ENCODE assay signal across 17 cellular contexts in the genomic region with DNA sequence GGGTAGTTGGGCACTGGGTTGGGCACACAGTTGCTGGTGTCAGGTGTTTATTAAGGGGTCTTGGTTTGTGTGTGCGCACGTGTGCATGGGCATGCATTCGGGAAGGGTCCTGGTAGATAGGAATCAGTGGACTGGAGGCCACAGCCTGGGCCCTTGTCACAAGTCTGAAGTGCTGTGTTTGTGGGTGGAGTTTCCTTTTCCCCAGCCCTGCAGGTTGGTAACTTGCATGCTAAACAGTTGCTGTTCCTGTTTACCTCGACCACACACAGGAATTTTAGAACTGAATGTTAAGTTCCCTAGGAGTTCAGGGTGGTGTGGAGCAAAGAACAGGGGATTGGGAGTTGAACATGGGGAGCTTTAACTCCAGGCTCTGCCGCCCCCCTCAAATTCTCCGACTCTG. TPM values are rescaled to one million over a fixed set of nuclear protein-coding genes. Genes with fewer than 3 reads are reported as not detected.
A peak's percentile ranks its signal among the peaks of the same experiment; 100 is the strongest.
DNase-seq lines count a peak whose midpoint lies in the region; ATAC-seq and TF ChIP-seq lines count a peak whose summit lies in the region.
"Had no signal": no experiment of that assay in that cellular context is flagged by ENCODE, and none has a peak within 500 bp of the region (broad histone marks: within the 10 kb centered on the region; RNA-seq: fewer than 3 reads in every experiment).

No MANE protein-coding gene starts in this region.

- H3K27ac ChIP-seq in SK-N-SH (ENCODE audit: low read depth in 2 of 2, low read length in 1 of 2) (no peak overlapping the region), esophagus muscularis mucosa (replicated peaks in 1 of 4) (peak overlapping the region in 3 of 4 donors; percentile 15 to 31 (median 24)), stomach (peak overlapping the region in 1 of 5 donors; percentile 35)
- H3K27ac ChIP-seq: testis had no signal

- DNase-seq in SK-N-SH, result no peak
- peak; percentile 35 for DNase-seq in OCI-M1 (lab: John Stamatoyannopoulos, UW)
- no peak for DNase-seq in esophagus muscularis mucosa (ENCODE audit: extremely low spot score)
- DNase-seq in stomach, result no peak
- no peak for DNase-seq in activated effector memory CD4-positive, alpha-beta T cell treated with anti-CD3 and anti-CD28 coated beads, Interleukin-2, amount 50 U/mL, for 16 hours
- DNase-seq in SKM-1 (lab: John Stamatoyannopoulos, UW; ENCODE audit: unreplicated experiment), result no peak
- DNase-seq: activated B cell treated with CpG ODN at 0.5 μM for 24 hours; DMS79; effector memory CD8-positive, alpha-beta T cell; foreskin fibroblast; GOT3; NCI-H1417 treated with DMSO at 0.1 percent for 48 hours; stimulated activated CD4-positive, alpha-beta T cell treated with anti-CD3 and anti-CD28 coated beads, Interleukin-4, amount 100 ng/mL, for 4 hours; stimulated activated CD8-positive, alpha-beta memory T cell treated with anti-CD3 and anti-CD28 coated beads, Interleukin-4, amount 100 ng/mL, for 48 hours; testis had no signal

- no peaks in the 10 kb centered on the region for H3K9me2 ChIP-seq in SK-N-SH

- intact Hi-C loops in esophagus muscularis mucosa (cut with DNase I), result no loop called here
- intact Hi-C loops in stomach (cut with DNase I; ENCODE audit: low total_unique reads), result no loop called here

- 67% methylated on average over 6 of the region's 6 CpGs for WGBS in SK-N-SH (ENCODE audit: low lambda C conversion rate)
- 62% methylated on average over 6 of the region's 6 CpGs for WGBS in esophagus muscularis mucosa
- 74 to 81% (median 76%) methylated on average over 3 to 6 of the region's 6 CpGs for WGBS in stomach, 5 donors

- H3K4me3 ChIP-seq in SK-N-SH (ENCODE audit: low read depth in 2 of 2, low read length in 1 of 2) (no peak overlapping the region), esophagus muscularis mucosa (peak overlapping the region; percentile 60 to 62 (median 60)), stomach (peak overlapping the region in 3 of 4 donors; percentile 3 to 57 (median 15))
- H3K4me3 ChIP-seq: testis had no signal

- POLR2A ChIA-PET in SK-N-SH (lab: Yijun Ruan, JAX), result interaction anchor here (0.7 kb wide), 1 partner anchor 9 kb away, joined by 3 read pairs; no protein-coding TSS in a partner anchor

- TF ChIP-seq RAD21 in SK-N-SH (IDR thresholded peaks at IDR 0.05; ENCODE audit: low read length), result no peak

- H3K9me3 ChIP-seq in SK-N-SH (no peaks in the 10 kb centered on the region), esophagus muscularis mucosa (no peaks in the 10 kb centered on the region), stomach (no peaks in the 10 kb centered on the region)
- H3K9me3 ChIP-seq: testis had no signal

- peak overlapping the region; percentile 84; the same call in 1 of the 2 replicates for H3K4me2 ChIP-seq in SK-N-SH

- no peak for TF ChIP-seq CTCF in SK-N-SH (IDR thresholded peaks at IDR 0.05)
- TF ChIP-seq CTCF in esophagus muscularis mucosa (IDR thresholded peaks at IDR 0.05), result no peak
- no peak for TF ChIP-seq CTCF in stomach (IDR thresholded peaks at IDR 0.05)

- H3K4me1 ChIP-seq in SK-N-SH (ENCODE audit: control insufficient read depth in 1 of 2, insufficient read depth in 2 of 2, low read depth in 1 of 2, low read length in 1 of 2) (no peaks in the 10 kb centered on the region; a peak in 1 of 4 replicates), esophagus muscularis mucosa (peaks cover 9 to 28% (median 13%) of the 10 kb centered on the region in 4 donors), stomach (peaks cover 0 to 15% (median 3%) of the 10 kb centered on the region in 4 donors)
- H3K4me1 ChIP-seq: testis had no signal

- no peaks in the 10 kb centered on the region for H4K20me1 ChIP-seq in SK-N-SH (ENCODE audit: insufficient read depth)

- H3F3A ChIP-seq in SK-N-SH (replicated peaks; ENCODE audit: insufficient read depth), result peaks cover 16% of the 10 kb centered on the region

- no peak overlapping the region for H2AFZ ChIP-seq in SK-N-SH (ENCODE audit: low read depth)

- peaks cover 8% of the 10 kb centered on the region; the same call in 1 of the 2 replicates for H3K79me2 ChIP-seq in SK-N-SH (ENCODE audit: insufficient read depth)

- CTCF ChIA-PET in SK-N-SH (lab: Yijun Ruan, JAX), result interaction anchor here (0.6 to 4.0 kb wide), 3 partner anchors 14 to 503 kb away, joined by 3 to 18 read pairs (median 3); no protein-coding TSS in a partner anchor

- no peaks in the 10 kb centered on the region for H3K36me3 ChIP-seq in SK-N-SH (replicated peaks in 1 of 2; ENCODE audit: control insufficient read depth in 1 of 2, insufficient read depth in 2 of 2, low read length in 1 of 2)
- no peaks in the 10 kb centered on the region for H3K36me3 ChIP-seq in esophagus muscularis mucosa
- no peaks in the 10 kb centered on the region for H3K36me3 ChIP-seq in stomach

- H3K27me3 ChIP-seq in SK-N-SH (ENCODE audit: insufficient read depth) (peaks cover 7% of the 10 kb centered on the region; the same call in 1 of the 2 replicates), esophagus muscularis mucosa (no peaks in the 10 kb centered on the region), stomach (peaks cover 0 to 15% (median 0%) of the 10 kb centered on the region in 3 donors)
- H3K27me3 ChIP-seq: testis had no signal

- H3K9ac ChIP-seq in SK-N-SH, result no peak overlapping the region

- no peak for TF ChIP-seq POLR2A in esophagus muscularis mucosa (IDR thresholded peaks at IDR 0.05; ENCODE audit: low read depth)
- TF ChIP-seq POLR2A in stomach (IDR thresholded peaks at IDR 0.05), result no peak

- ATAC-seq in SK-N-SH treated with all-trans-retinoic acid at 6 μM for 48 hours, result no peak
- ATAC-seq in GM18909 (IDR thresholded peaks at IDR 0.05; ENCODE audit: poor library complexity, unreplicated experiment), result no peak
- ATAC-seq: effector memory CD8-positive, alpha-beta T cell had no signal

- TF ChIP-seq EP300 in SK-N-SH (IDR thresholded peaks at IDR 0.05; ENCODE audit: borderline replicate concordance in 1 of 2, low read depth in 1 of 2, low read length in 1 of 2) (no peak), esophagus muscularis mucosa (IDR thresholded peaks at IDR 0.05) (no peak), stomach (IDR thresholded peaks at IDR 0.05) (no peak)

TF ChIP-seq in SK-N-SH, 30 proteins besides CTCF, POLR2A, EP300 and RAD21 (continues in another document):
- TF ChIP-seq, protein P1, sequence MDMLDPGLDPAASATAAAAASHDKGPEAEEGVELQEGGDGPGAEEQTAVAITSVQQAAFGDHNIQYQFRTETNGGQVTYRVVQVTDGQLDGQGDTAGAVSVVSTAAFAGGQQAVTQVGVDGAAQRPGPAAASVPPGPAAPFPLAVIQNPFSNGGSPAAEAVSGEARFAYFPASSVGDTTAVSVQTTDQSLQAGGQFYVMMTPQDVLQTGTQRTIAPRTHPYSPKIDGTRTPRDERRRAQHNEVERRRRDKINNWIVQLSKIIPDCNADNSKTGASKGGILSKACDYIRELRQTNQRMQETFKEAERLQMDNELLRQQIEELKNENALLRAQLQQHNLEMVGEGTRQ (IDR thresholded peaks at IDR 0.05; ENCODE audit: borderline replicate concordance, low read depth, low read length), result no peak
- TF ChIP-seq TEAD4 (IDR thresholded peaks at IDR 0.05; ENCODE audit: borderline replicate concordance, insufficient read depth) (no peak), RCOR1 (IDR thresholded peaks at IDR 0.05; ENCODE audit: low read length) (no peak), MXI1 (IDR thresholded peaks at IDR 0.05; ENCODE audit: low read depth, low read length) (no peak), FOXJ3 (CRISPR knock-in tag; IDR thresholded peaks at IDR 0.05) (no peak), FOXM1 (IDR thresholded peaks at IDR 0.05; ENCODE audit: low read depth) (no peak), EZH2phosphoT487 (IDR thresholded peaks at IDR 0.05; ENCODE audit: borderline replicate concordance, low read depth) (no peak), NRF1 (IDR thresholded peaks at IDR 0.05; ENCODE audit: low read depth, low read length) (no peak), ELF1 (IDR thresholded peaks at IDR 0.05) (no peak)

TF ChIP-seq in SK-N-SH treated with all-trans-retinoic acid at 6 μM for 48 hours, 23 proteins besides CTCF, POLR2A, EP300 and RAD21 (continues in another document):
- TF ChIP-seq ZNF565 (CRISPR knock-in tag; conservative IDR thresholded peaks at IDR 0.05; ENCODE audit: low read depth), result no peak
- TF ChIP-seq ARNTL (CRISPR knock-in tag; IDR thresholded peaks at IDR 0.05; ENCODE audit: borderline replicate concordance, low read depth), result no peak
- no peak for TF ChIP-seq ESRRG (CRISPR knock-in tag; IDR thresholded peaks at IDR 0.05)
- TF ChIP-seq OSR1 (CRISPR knock-in tag; IDR thresholded peaks at IDR 0.05), result no peak
- no peak for TF ChIP-seq RARB (CRISPR knock-in tag; IDR thresholded peaks at IDR 0.05)
- TF ChIP-seq ZNF70 (CRISPR knock-in tag; IDR thresholded peaks at IDR 0.05), result no peak
- TF ChIP-seq, protein P2, sequence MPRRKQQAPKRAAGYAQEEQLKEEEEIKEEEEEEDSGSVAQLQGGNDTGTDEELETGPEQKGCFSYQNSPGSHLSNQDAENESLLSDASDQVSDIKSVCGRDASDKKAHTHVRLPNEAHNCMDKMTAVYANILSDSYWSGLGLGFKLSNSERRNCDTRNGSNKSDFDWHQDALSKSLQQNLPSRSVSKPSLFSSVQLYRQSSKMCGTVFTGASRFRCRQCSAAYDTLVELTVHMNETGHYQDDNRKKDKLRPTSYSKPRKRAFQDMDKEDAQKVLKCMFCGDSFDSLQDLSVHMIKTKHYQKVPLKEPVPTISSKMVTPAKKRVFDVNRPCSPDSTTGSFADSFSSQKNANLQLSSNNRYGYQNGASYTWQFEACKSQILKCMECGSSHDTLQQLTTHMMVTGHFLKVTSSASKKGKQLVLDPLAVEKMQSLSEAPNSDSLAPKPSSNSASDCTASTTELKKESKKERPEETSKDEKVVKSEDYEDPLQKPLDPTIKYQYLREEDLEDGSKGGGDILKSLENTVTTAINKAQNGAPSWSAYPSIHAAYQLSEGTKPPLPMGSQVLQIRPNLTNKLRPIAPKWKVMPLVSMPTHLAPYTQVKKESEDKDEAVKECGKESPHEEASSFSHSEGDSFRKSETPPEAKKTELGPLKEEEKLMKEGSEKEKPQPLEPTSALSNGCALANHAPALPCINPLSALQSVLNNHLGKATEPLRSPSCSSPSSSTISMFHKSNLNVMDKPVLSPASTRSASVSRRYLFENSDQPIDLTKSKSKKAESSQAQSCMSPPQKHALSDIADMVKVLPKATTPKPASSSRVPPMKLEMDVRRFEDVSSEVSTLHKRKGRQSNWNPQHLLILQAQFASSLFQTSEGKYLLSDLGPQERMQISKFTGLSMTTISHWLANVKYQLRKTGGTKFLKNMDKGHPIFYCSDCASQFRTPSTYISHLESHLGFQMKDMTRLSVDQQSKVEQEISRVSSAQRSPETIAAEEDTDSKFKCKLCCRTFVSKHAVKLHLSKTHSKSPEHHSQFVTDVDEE (CRISPR knock-in tag; IDR thresholded peaks at IDR 0.05), result no peak
- TF ChIP-seq ISL1 (CRISPR knock-in tag; IDR thresholded peaks at IDR 0.05), result no peak
- TF ChIP-seq PPARA (CRISPR knock-in tag; IDR thresholded peaks at IDR 0.05; ENCODE audit: borderline replicate concordance), result no peak
- TF ChIP-seq ZFP3 (CRISPR knock-in tag; IDR thresholded peaks at IDR 0.05), result no peak
- no peak for TF ChIP-seq CSDC2 (CRISPR knock-in tag; IDR thresholded peaks at IDR 0.05)

RNA-seq across cellular contexts. Expression of a gene that starts 48.8 kb away (rescaled TPM):
- polyA plus RNA-seq in SK-N-SH (2012; rRNA removed) (2.6 TPM in 2 replicates), stomach (1 to 10 TPM in 2 of 3 donors, under 1 TPM in 1; 0.93 to 2.3 (median 1.7) TPM)
- 1.0 and 1.9 TPM in 2 replicates for polyA plus RNA-seq in SK-N-SH (2012; cell fraction: cytosol; rRNA removed)
- polyA plus RNA-seq in SK-N-SH (2012; cell fraction: nucleus; rRNA removed), result 5.5 and 5.6 TPM in 2 replicates
- total RNA-seq in esophagus muscularis mucosa (10 to 100 TPM; 11.2 to 20.4 (median 11.4) TPM), stomach (1 to 10 TPM; 1.8 to 7.4 (median 4.9) TPM)

Comparison
In these comparisons a context has a peak if more than half of its experiments do, and no peak if none do; other contexts are left out.
1. H3K27ac ChIP-seq: peak in esophagus muscularis mucosa (3 of 4); none in SK-N-SH (0 of 2).
2. H3K4me3 ChIP-seq: peak in esophagus muscularis mucosa (4 of 4) and stomach (3 of 4); none in SK-N-SH (0 of 2).